ENCODE assay signal across 12 cellular contexts in genomic region chr2:203783496-203784203, GRCh38.
DNase-seq lines count a peak whose midpoint lies in the region; ATAC-seq and TF ChIP-seq lines count a peak whose summit lies in the region.
"Had no signal": no experiment of that assay in that cellular context is flagged by ENCODE, and none has a peak within 500 bp of the region (broad histone marks: within the 10 kb centered on the region; RNA-seq: fewer than 3 reads in every experiment).

No MANE protein-coding gene starts in this region.

- no peak for TF ChIP-seq CTCF in IMR-90 (conservative IDR thresholded peaks at IDR 0.05; ENCODE audit: low read depth, low read length)
- no peak for TF ChIP-seq CTCF in nephron (IDR thresholded peaks at IDR 0.05; ENCODE audit: unreplicated experiment in 3 of 3)
- no peak for TF ChIP-seq CTCF in foreskin keratinocyte (conservative IDR thresholded peaks at IDR 0.05)

- H3K23ac ChIP-seq in IMR-90 (ENCODE audit: low read depth, low read length): peak overlapping the region; percentile 2; the same call in 1 of the 2 replicates

- peak overlapping the region; percentile 25; the same call in 1 of the 3 replicates for H2BK15ac ChIP-seq in IMR-90 (ENCODE audit: low read depth, low read length)

- H3K4me3 ChIP-seq in CD4-positive, CD25-positive, alpha-beta regulatory T cell (ENCODE audit: low read depth, low read length): no peak overlapping the region
- no peak overlapping the region for H3K4me3 ChIP-seq in IMR-90 (ENCODE audit: insufficient read depth, low read depth, low read length)
- H3K4me3 ChIP-seq: tibial nerve had no signal

- H3K4me1 Mint-ChIP-seq in CD4-positive, CD25-positive, alpha-beta regulatory T cell: peaks cover 25 to 48% (median 29%) of the 10 kb centered on the region in 4 donors
- peaks cover 34% of the 10 kb centered on the region for H3K4me1 Mint-ChIP-seq in nephron

- peak overlapping the region; percentile 37 for H2BK20ac ChIP-seq in IMR-90 (ENCODE audit: low read depth, low read length)

- 0 out of 2 replicates have a peak, but pooled peaks cover 8% of the 10 kb centered on the region for H3K9me1 ChIP-seq in IMR-90 (ENCODE audit: insufficient read depth, low read length)

- H3K27ac Mint-ChIP-seq in CD4-positive, CD25-positive, alpha-beta regulatory T cell: peak overlapping the region; percentile 56 to 81 (median 58)
- peak overlapping the region; percentile 1 to 36 (median 21) for H3K27ac Mint-ChIP-seq in nephron

- H3K36me3 Mint-ChIP-seq in CD4-positive, CD25-positive, alpha-beta regulatory T cell: peaks cover 3% of the 10 kb centered on the region
- H3K36me3 Mint-ChIP-seq in nephron (ENCODE audit: low read depth): no peaks in the 10 kb centered on the region
- H3K36me3 Mint-ChIP-seq: natural killer cell treated with Interleukin-12 subunit alpha and Interleukin-12 subunit beta and Interleukin-15 and Interleukin-18, amount 100 ng/mL, for 72 hours had no signal

- H3K4me1 ChIP-seq in CD4-positive, CD25-positive, alpha-beta regulatory T cell (ENCODE audit: control insufficient read depth, insufficient read depth, low read length, poor library complexity, severe bottlenecking): peaks cover 8% of the 10 kb centered on the region
- H3K4me1 ChIP-seq in IMR-90 (ENCODE audit: control insufficient read depth, insufficient read depth, low read length) (peaks cover 10% of the 10 kb centered on the region), foreskin keratinocyte (peaks cover 4% of the 10 kb centered on the region)

- H3K27ac ChIP-seq in CD4-positive, CD25-positive, alpha-beta regulatory T cell (ENCODE audit: insufficient read depth, low read length, poor library complexity, severe bottlenecking): no peak overlapping the region
- H3K27ac ChIP-seq in IMR-90 (ENCODE audit: insufficient read depth, low read length): peak overlapping the region; percentile 75
- no peak overlapping the region for H3K27ac ChIP-seq in foreskin keratinocyte
- H3K27ac ChIP-seq: tibial nerve had no signal

- H3K79me1 ChIP-seq in IMR-90 (ENCODE audit: low read depth in 1 of 2, low read length in 2 of 2): no peaks in the 10 kb centered on the region

- H2AK5ac ChIP-seq in IMR-90 (ENCODE audit: low read depth, low read length): peak overlapping the region; percentile 41; the same call in 1 of the 2 replicates

- no peak for DNase-seq in CD4-positive, CD25-positive, alpha-beta regulatory T cell
- DNase-seq in IMR-90 (peak; percentile 87), epidermal melanocyte (ENCODE audit: insufficient read length, low spot score) (peak; percentile 37), foreskin keratinocyte (no peak), COLO829 (ENCODE audit: low spot score) (no peak)
- DNase-seq: NCI-H446; stimulated activated CD4-positive, alpha-beta T cell treated with anti-CD3 and anti-CD28 coated beads, Interleukin-4, amount 100 ng/mL, for 24 hours had no signal

- H3K27me3 ChIP-seq in CD4-positive, CD25-positive, alpha-beta regulatory T cell (ENCODE audit: control insufficient read depth, insufficient read depth, low read length): no peaks in the 10 kb centered on the region
- H3K27me3 ChIP-seq in IMR-90 (ENCODE audit: control insufficient read depth, insufficient read depth, low read length) (no peaks in the 10 kb centered on the region), foreskin keratinocyte (no peaks in the 10 kb centered on the region)
- H3K27me3 ChIP-seq: tibial nerve had no signal

- TF ChIP-seq RAD21 in IMR-90 (IDR thresholded peaks at IDR 0.05; ENCODE audit: low read length): no peak; the same call in 1 of the 2 replicates

- H3K18ac ChIP-seq in IMR-90 (ENCODE audit: low read depth, low read length): peak overlapping the region; percentile 10

- TF ChIP-seq POLR2A in IMR-90 (IDR thresholded peaks at IDR 0.05; ENCODE audit: low read depth, low read length): no peak

- intact Hi-C loops in IMR-90 (cut with micrococcal nuclease): loop anchor here (2.0 to 5.0 kb wide), 5 partner anchors 25 to 249 kb away; partner anchors contain the start of gene RAPH1

- H3K9me3 ChIP-seq in CD4-positive, CD25-positive, alpha-beta regulatory T cell (ENCODE audit: control insufficient read depth in 2 of 2, low read length in 2 of 2): no peaks in the 10 kb centered on the region
- H3K9me3 ChIP-seq in IMR-90 (ENCODE audit: control insufficient read depth, insufficient read depth, low read length): no peaks in the 10 kb centered on the region
- H3K9me3 ChIP-seq: tibial nerve had no signal

- in situ Hi-C loops in IMR-90 (cut with MboI; ENCODE audit: low sequenced_read_pairs): no loop called here

- peak overlapping the region; percentile 15 for H3K4me2 ChIP-seq in IMR-90 (ENCODE audit: low read depth, low read length)

- peak overlapping the region; percentile 33 for H2AFZ ChIP-seq in IMR-90 (replicated peaks; ENCODE audit: low read length, poor library complexity)

- no peak for ATAC-seq in CD4-positive, CD25-positive, alpha-beta regulatory T cell (ENCODE audit: low read depth in 2 of 2)
- peak; percentile 88 for ATAC-seq in IMR-90 (ENCODE audit: low read depth)
- ATAC-seq in foreskin keratinocyte: no peak
- ATAC-seq in GM21526 (IDR thresholded peaks at IDR 0.05; ENCODE audit: low FRiP score, unreplicated experiment): no peak
- no peak for ATAC-seq in HG03135 (IDR thresholded peaks at IDR 0.05; ENCODE audit: unreplicated experiment)
- ATAC-seq: natural killer cell treated with Interleukin-12 subunit alpha and Interleukin-12 subunit beta and Interleukin-15 and Interleukin-18, amount 100 ng/mL, for 72 hours had no signal

- dilution Hi-C loops in IMR-90 (cut with HindIII; ENCODE audit: low sequenced_read_pairs, unreplicated experiment): no loop called here

- H4K5ac ChIP-seq in IMR-90 (ENCODE audit: low read depth, low read length): peak overlapping the region; percentile 13

- no peaks in the 10 kb centered on the region for H3K36me3 ChIP-seq in CD4-positive, CD25-positive, alpha-beta regulatory T cell (ENCODE audit: control insufficient read depth, insufficient read depth, low read length)
- no peaks in the 10 kb centered on the region for H3K36me3 ChIP-seq in IMR-90 (ENCODE audit: control insufficient read depth, insufficient read depth, low read length)
- H3K36me3 ChIP-seq: tibial nerve had no signal

- peak overlapping the region; percentile 42 for H3K4ac ChIP-seq in IMR-90 (ENCODE audit: low read depth, low read length)

- no TSS peak for BruUV-seq in IMR-90 (replicated peaks; lab: Mats Ljungman, UMichigan)

- peak overlapping the region; percentile 66 for H2BK120ac ChIP-seq in IMR-90 (ENCODE audit: low read depth, low read length)

- POLR2A ChIA-PET in IMR-90 (lab: Charles Lee; ENCODE audit: unreplicated experiment): no interaction called here

- peak overlapping the region; percentile 46; the same call in 1 of the 2 replicates for H3K9ac ChIP-seq in IMR-90 (ENCODE audit: low read depth, low read length)

- H3K56ac ChIP-seq in IMR-90 (ENCODE audit: extremely low read depth, insufficient read depth, low read length): peak overlapping the region; percentile 37

- no peaks in the 10 kb centered on the region for H4K20me1 ChIP-seq in IMR-90 (ENCODE audit: insufficient read depth, low read length)

- H3K14ac ChIP-seq in IMR-90 (replicated peaks; ENCODE audit: low read depth, low read length): peak overlapping the region; percentile 11

- H3K9me3 Mint-ChIP-seq in CD4-positive, CD25-positive, alpha-beta regulatory T cell: peaks cover 0 to 2% (median 0%) of the 10 kb centered on the region in 7 donors
- H3K9me3 Mint-ChIP-seq in nephron: peaks cover 6% of the 10 kb centered on the region
- H3K9me3 Mint-ChIP-seq: natural killer cell treated with Interleukin-12 subunit alpha and Interleukin-12 subunit beta and Interleukin-15 and Interleukin-18, amount 100 ng/mL, for 72 hours had no signal

- H2BK5ac ChIP-seq in IMR-90 (ENCODE audit: low read depth, low read length, poor library complexity, severe bottlenecking): peak overlapping the region; percentile 62

- peak overlapping the region in 1 of 4 donors; percentile 41 for H3K4me3 Mint-ChIP-seq in CD4-positive, CD25-positive, alpha-beta regulatory T cell
- H3K4me3 Mint-ChIP-seq in nephron: no peak overlapping the region
- H3K4me3 Mint-ChIP-seq: natural killer cell treated with Interleukin-12 subunit alpha and Interleukin-12 subunit beta and Interleukin-15 and Interleukin-18, amount 100 ng/mL, for 72 hours had no signal

- CTCF ChIA-PET in IMR-90 (lab: Yijun Ruan, JAX): no interaction called here

- H2AK9ac ChIP-seq in IMR-90 (replicated peaks; ENCODE audit: low read depth, low read length, poor library complexity): no peak overlapping the region

- H4K91ac ChIP-seq in IMR-90 (ENCODE audit: insufficient read depth, low read depth, low read length): peak overlapping the region; percentile 59

- no CpG with 5 or more reads among the region's 4 CpGs for WGBS in IMR-90 (ENCODE audit: extremely low coverage in 2 of 2, insufficient read length in 1 of 2), 2 experiments

- H3K27me3 Mint-ChIP-seq in CD4-positive, CD25-positive, alpha-beta regulatory T cell: no peaks in the 10 kb centered on the region
- no peaks in the 10 kb centered on the region for H3K27me3 Mint-ChIP-seq in nephron (ENCODE audit: low read depth)

- H4K8ac ChIP-seq in IMR-90 (ENCODE audit: low read depth in 2 of 2, low read length in 2 of 2): peak overlapping the region in 1 of 2 experiments; percentile 58; a peak in 2 of 4 replicates

TF ChIP-seq in IMR-90, 13 proteins besides CTCF, POLR2A, EP300 and RAD21:
- TF ChIP-seq BHLHE40 (IDR thresholded peaks at IDR 0.05; ENCODE audit: low read depth, low read length) (peak; percentile 83; the same call in 1 of the 2 replicates), CHD1 (IDR thresholded peaks at IDR 0.05; ENCODE audit: low read depth, low read length) (no peak), FOS (IDR thresholded peaks at IDR 0.05; ENCODE audit: low read depth, low read length) (no peak), USF2 (IDR thresholded peaks at IDR 0.05; ENCODE audit: low read depth, low read length) (no peak), RCOR1 (IDR thresholded peaks at IDR 0.05; ENCODE audit: insufficient replicate concordance, low read length) (no peak), MAZ (IDR thresholded peaks at IDR 0.05; ENCODE audit: borderline replicate concordance, low read depth, low read length) (no peak), CEBPB (IDR thresholded peaks at IDR 0.05; ENCODE audit: low read depth, low read length) (peak; percentile 63; the same call in 1 of the 2 replicates)

Comparison
In these comparisons a context has a peak if more than half of its experiments do, and no peak if none do; other contexts are left out.
1. DNase-seq: peak in IMR-90 (single experiment) and epidermal melanocyte (single experiment); none in CD4-positive, CD25-positive, alpha-beta regulatory T cell (0 of 3), foreskin keratinocyte (0 of 2) and COLO829 (single experiment).